1 cellular context compared by ENCODE assay signal in the genomic region with DNA sequence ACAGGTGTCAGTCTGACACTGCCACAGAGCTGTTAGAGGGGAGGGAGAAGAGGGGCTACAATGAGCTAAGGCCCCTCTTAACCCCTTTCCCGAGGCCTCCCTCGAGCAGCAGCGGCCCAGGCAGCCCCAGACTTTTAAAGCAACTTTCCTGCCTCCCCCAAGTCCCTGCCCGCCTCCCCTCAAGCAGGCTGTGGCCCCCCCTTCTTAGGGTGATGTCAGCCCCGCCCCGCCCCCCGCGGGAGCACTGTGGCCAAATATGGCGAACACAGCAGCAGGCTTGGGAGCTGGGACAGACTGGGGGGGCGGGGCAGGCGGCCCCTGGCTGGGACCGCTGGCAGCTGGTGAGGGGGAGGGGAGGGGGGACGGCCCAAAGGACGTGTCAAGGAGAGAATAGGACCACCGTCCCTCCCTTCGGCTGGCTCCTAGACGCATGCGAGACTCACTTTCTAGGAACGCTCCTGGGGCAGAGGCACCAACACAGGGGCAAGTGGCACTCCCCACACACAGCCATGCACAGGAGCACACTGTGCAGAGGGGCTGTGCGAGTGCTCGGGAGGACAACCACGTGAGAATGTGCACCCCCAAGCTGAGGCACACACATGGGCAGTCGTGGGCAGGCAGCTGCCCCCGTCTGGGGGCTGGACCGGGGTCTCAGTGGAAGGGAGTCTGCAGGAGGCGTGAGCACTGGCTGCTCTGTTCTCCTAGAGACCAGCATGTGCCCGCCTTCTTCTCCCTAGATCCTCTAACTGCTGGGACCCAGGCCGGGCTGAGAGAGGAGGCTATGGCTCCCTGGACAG.
A peak's percentile ranks its signal among the peaks of the same experiment; 100 is the strongest.
TF ChIP-seq lines count a peak whose summit lies in the region.

No MANE protein-coding gene starts in this region.

TF ChIP-seq in HEK293, 187 proteins besides CTCF, POLR2A, EP300 and RAD21 (continued from another document):
- TF ChIP-seq, protein P1, sequence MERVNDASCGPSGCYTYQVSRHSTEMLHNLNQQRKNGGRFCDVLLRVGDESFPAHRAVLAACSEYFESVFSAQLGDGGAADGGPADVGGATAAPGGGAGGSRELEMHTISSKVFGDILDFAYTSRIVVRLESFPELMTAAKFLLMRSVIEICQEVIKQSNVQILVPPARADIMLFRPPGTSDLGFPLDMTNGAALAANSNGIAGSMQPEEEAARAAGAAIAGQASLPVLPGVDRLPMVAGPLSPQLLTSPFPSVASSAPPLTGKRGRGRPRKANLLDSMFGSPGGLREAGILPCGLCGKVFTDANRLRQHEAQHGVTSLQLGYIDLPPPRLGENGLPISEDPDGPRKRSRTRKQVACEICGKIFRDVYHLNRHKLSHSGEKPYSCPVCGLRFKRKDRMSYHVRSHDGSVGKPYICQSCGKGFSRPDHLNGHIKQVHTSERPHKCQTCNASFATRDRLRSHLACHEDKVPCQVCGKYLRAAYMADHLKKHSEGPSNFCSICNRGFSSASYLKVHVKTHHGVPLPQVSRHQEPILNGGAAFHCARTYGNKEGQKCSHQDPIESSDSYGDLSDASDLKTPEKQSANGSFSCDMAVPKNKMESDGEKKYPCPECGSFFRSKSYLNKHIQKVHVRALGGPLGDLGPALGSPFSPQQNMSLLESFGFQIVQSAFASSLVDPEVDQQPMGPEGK (tag by site-specific recombination; IDR thresholded peaks at IDR 0.05) = peak; percentile 74; the same call in 1 of the 2 replicates
- TF ChIP-seq ZNF335 (tag by site-specific recombination; conservative IDR thresholded peaks at IDR 0.05) (peak; percentile 62), ZNF501 (tag by site-specific recombination; IDR thresholded peaks at IDR 0.05) (no peak), ZNF133 (tag by site-specific recombination; IDR thresholded peaks at IDR 0.05) (peak; percentile 98), ZXDB (tag by site-specific recombination; IDR thresholded peaks at IDR 0.05) (peak; percentile 70; the same call in 1 of the 2 replicates), HOXC10 (CRISPR knock-in tag; IDR thresholded peaks at IDR 0.05) (no peak), ZNF24 (tag by site-specific recombination; IDR thresholded peaks at IDR 0.05) (0 out of 2 replicates have a peak, but pooled peaks have one; percentile 35), ZNF146 (tag by site-specific recombination; IDR thresholded peaks at IDR 0.05) (no peak), GLIS2 (tag by site-specific recombination; IDR thresholded peaks at IDR 0.05) (peak; percentile 89), ZBTB48 (tag by site-specific recombination; IDR thresholded peaks at IDR 0.05) (0 out of 2 replicates have a peak, but pooled peaks have one; percentile 20), ZNF768 (tag by site-specific recombination; IDR thresholded peaks at IDR 0.05) (peak; percentile 67; the same call in 1 of the 2 replicates), SP3 (tag by site-specific recombination; IDR thresholded peaks at IDR 0.05) (peak; percentile 83), KLF9 (tag by site-specific recombination; IDR thresholded peaks at IDR 0.05; ENCODE audit: low read depth) (peak; percentile 95), ZNF560 (tag by site-specific recombination; IDR thresholded peaks at IDR 0.05; ENCODE audit: borderline replicate concordance) (no peak), SCRT2 (tag by site-specific recombination; IDR thresholded peaks at IDR 0.05) (peak; percentile 86), ZNF341 (tag by site-specific recombination; IDR thresholded peaks at IDR 0.05; ENCODE audit: low read depth) (no peak; the same call in 1 of the 2 replicates), ZFHX2 (tag by site-specific recombination; conservative IDR thresholded peaks at IDR 0.05) (peak; percentile 79), SP7 (tag by site-specific recombination; IDR thresholded peaks at IDR 0.05) (peak; percentile 56), ZNF629 (tag by site-specific recombination; IDR thresholded peaks at IDR 0.05) (peak; percentile 48), ZBTB20 (tag by site-specific recombination; IDR thresholded peaks at IDR 0.05) (0 out of 2 replicates have a peak, but pooled peaks have one; percentile 17), ZNF274 (IDR thresholded peaks at IDR 0.05; ENCODE audit: low read length) (no peak), ZNF274 (tag by site-specific recombination; IDR thresholded peaks at IDR 0.05; ENCODE audit: borderline replicate concordance) (no peak), ZNF19 (tag by site-specific recombination; IDR thresholded peaks at IDR 0.05; ENCODE audit: low read depth) (0 out of 2 replicates have a peak, but pooled peaks have one; percentile 47), KLF10 (tag by site-specific recombination; IDR thresholded peaks at IDR 0.05) (0 out of 2 replicates have a peak, but pooled peaks have one; percentile 43), OSR2 (tag by site-specific recombination; IDR thresholded peaks at IDR 0.05) (peak; percentile 56; the same call in 1 of the 2 replicates), SP2 (tag by site-specific recombination; IDR thresholded peaks at IDR 0.05) (peak; percentile 49)
- TF ChIP-seq, protein P2, sequence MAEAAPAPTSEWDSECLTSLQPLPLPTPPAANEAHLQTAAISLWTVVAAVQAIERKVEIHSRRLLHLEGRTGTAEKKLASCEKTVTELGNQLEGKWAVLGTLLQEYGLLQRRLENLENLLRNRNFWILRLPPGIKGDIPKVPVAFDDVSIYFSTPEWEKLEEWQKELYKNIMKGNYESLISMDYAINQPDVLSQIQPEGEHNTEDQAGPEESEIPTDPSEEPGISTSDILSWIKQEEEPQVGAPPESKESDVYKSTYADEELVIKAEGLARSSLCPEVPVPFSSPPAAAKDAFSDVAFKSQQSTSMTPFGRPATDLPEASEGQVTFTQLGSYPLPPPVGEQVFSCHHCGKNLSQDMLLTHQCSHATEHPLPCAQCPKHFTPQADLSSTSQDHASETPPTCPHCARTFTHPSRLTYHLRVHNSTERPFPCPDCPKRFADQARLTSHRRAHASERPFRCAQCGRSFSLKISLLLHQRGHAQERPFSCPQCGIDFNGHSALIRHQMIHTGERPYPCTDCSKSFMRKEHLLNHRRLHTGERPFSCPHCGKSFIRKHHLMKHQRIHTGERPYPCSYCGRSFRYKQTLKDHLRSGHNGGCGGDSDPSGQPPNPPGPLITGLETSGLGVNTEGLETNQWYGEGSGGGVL (tag by site-specific recombination; IDR thresholded peaks at IDR 0.05) = peak; percentile 89
- TF ChIP-seq, protein P3, sequence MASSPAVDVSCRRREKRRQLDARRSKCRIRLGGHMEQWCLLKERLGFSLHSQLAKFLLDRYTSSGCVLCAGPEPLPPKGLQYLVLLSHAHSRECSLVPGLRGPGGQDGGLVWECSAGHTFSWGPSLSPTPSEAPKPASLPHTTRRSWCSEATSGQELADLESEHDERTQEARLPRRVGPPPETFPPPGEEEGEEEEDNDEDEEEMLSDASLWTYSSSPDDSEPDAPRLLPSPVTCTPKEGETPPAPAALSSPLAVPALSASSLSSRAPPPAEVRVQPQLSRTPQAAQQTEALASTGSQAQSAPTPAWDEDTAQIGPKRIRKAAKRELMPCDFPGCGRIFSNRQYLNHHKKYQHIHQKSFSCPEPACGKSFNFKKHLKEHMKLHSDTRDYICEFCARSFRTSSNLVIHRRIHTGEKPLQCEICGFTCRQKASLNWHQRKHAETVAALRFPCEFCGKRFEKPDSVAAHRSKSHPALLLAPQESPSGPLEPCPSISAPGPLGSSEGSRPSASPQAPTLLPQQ (tag by site-specific recombination; IDR thresholded peaks at IDR 0.05) = peak; percentile 28; the same call in 1 of the 2 replicates
- TF ChIP-seq, protein P4, sequence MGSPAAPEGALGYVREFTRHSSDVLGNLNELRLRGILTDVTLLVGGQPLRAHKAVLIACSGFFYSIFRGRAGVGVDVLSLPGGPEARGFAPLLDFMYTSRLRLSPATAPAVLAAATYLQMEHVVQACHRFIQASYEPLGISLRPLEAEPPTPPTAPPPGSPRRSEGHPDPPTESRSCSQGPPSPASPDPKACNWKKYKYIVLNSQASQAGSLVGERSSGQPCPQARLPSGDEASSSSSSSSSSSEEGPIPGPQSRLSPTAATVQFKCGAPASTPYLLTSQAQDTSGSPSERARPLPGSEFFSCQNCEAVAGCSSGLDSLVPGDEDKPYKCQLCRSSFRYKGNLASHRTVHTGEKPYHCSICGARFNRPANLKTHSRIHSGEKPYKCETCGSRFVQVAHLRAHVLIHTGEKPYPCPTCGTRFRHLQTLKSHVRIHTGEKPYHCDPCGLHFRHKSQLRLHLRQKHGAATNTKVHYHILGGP (tag by site-specific recombination; IDR thresholded peaks at IDR 0.05) = peak; percentile 94
- TF ChIP-seq, protein P5, sequence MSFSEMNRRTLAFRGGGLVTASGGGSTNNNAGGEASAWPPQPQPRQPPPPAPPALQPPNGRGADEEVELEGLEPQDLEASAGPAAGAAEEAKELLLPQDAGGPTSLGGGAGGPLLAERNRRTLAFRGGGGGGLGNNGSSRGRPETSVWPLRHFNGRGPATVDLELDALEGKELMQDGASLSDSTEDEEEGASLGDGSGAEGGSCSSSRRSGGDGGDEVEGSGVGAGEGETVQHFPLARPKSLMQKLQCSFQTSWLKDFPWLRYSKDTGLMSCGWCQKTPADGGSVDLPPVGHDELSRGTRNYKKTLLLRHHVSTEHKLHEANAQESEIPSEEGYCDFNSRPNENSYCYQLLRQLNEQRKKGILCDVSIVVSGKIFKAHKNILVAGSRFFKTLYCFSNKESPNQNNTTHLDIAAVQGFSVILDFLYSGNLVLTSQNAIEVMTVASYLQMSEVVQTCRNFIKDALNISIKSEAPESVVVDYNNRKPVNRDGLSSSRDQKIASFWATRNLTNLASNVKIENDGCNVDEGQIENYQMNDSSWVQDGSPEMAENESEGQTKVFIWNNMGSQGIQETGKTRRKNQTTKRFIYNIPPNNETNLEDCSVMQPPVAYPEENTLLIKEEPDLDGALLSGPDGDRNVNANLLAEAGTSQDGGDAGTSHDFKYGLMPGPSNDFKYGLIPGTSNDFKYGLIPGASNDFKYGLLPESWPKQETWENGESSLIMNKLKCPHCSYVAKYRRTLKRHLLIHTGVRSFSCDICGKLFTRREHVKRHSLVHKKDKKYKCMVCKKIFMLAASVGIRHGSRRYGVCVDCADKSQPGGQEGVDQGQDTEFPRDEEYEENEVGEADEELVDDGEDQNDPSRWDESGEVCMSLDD (tag by site-specific recombination; IDR thresholded peaks at IDR 0.05) = peak; percentile 24; the same call in 1 of the 2 replicates
- TF ChIP-seq, protein P6, sequence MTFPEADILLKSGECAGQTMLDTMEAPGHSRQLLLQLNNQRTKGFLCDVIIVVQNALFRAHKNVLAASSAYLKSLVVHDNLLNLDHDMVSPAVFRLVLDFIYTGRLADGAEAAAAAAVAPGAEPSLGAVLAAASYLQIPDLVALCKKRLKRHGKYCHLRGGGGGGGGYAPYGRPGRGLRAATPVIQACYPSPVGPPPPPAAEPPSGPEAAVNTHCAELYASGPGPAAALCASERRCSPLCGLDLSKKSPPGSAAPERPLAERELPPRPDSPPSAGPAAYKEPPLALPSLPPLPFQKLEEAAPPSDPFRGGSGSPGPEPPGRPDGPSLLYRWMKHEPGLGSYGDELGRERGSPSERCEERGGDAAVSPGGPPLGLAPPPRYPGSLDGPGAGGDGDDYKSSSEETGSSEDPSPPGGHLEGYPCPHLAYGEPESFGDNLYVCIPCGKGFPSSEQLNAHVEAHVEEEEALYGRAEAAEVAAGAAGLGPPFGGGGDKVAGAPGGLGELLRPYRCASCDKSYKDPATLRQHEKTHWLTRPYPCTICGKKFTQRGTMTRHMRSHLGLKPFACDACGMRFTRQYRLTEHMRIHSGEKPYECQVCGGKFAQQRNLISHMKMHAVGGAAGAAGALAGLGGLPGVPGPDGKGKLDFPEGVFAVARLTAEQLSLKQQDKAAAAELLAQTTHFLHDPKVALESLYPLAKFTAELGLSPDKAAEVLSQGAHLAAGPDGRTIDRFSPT (tag by site-specific recombination; IDR thresholded peaks at IDR 0.05) = peak; percentile 83
